31 cellular contexts compared by ENCODE assay signal in the genomic region with DNA sequence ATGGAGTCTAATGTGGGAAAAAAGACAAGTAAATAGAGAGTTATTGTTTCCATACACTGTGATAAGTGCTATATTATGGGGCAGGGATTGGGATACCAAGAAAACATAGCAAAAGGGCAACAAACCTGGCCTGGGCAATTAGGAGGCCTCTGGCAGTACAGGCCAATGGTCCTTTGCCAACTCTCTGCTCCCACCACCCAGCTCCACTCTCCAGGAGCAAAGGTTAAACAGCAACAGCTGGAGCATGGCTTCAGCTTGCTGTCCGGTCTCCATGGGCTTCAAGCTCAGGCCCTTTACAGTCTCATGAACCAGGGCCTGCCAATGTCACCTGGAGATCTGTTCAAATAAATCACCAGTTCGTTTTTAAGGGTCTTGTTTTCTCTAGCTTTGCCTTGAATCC. TPM values are rescaled to one million over a fixed set of nuclear protein-coding genes. Genes with fewer than 3 reads are reported as not detected.
"Had no signal": no experiment of that assay in that cellular context is flagged by ENCODE, and none has a peak within 500 bp of the region (broad histone marks: within the 10 kb centered on the region; RNA-seq: fewer than 3 reads in every experiment).

No MANE protein-coding gene starts in this region.

- H3K27me3 ChIP-seq: MG63 had no signal

- ATAC-seq: activated naive CD4-positive, alpha-beta T cell treated with anti-CD3 and anti-CD28 coated beads, Interleukin-2, amount 50 U/mL, for 72 hours; activated naive CD8-positive, alpha-beta T cell treated with anti-CD3 and anti-CD28 coated beads, Interleukin-2, amount 50 U/mL, for 24 hours; activated T-cell treated with anti-CD3 and anti-CD28 coated beads, Interleukin-2, amount 50 U/mL, for 4 hours; Right ventricle myocardium inferior; SK-N-SH treated with all-trans-retinoic acid at 6 μM for 48 hours; T-cell; T-helper 17 cell had no signal

- H3K4me3 ChIP-seq: MG63 had no signal

- H3K27ac ChIP-seq: RWPE1, VCaP had no signal

- H3K36me3 ChIP-seq: MG63 had no signal

- DNase-seq: activated B cell treated with CpG ODN at 0.5 μM for 24 hours; activated CD4-positive, alpha-beta memory T cell treated with anti-CD3 and anti-CD28 coated beads for 36 hours; activated CD4-positive, alpha-beta T cell treated with anti-CD3 and anti-CD28 coated beads for 4 hours; activated CD4-positive, alpha-beta T cell treated with anti-CD3 and anti-CD28 coated beads, Interleukin-2, amount 50 U/mL, for 1 hour; activated CD4-positive, CD25-positive, alpha-beta regulatory T cell treated with anti-CD3 and anti-CD28 coated beads, Interleukin-2, amount 50 U/mL, for 72 hours; activated CD8-positive, alpha-beta memory T cell treated with anti-CD3 and anti-CD28 coated beads, Interleukin-2, amount 50 U/mL, for 4 hours; activated gamma-delta T cell treated with Interleukin-2 at 50 U/mL for 16 hours; activated naive CD4-positive, alpha-beta T cell treated with anti-CD3 and anti-CD28 coated beads for 36 hours; activated naive CD8-positive, alpha-beta T cell treated with anti-CD3 and anti-CD28 coated beads, Interleukin-2, amount 50 U/mL, for 24 hours; activated T-cell treated with anti-CD3 and anti-CD28 coated beads for 4 hours; activated T-cell treated with anti-CD3 and anti-CD28 coated beads, Interleukin-2, amount 50 U/mL, for 4 hours; anterior cingulate cortex; Karpas-422; KBM-7; MG63; NCI-H1092; NCI-H1436 treated with DMSO at 0.1 percent for 48 hours; NCI-H1694 treated with DMSO at 0.1 percent for 48 hours; NCI-H2029; NCI-H345; NCI-H524 treated with DMSO at 0.1 percent for 48 hours; SIG-M5; T-cell; T-helper 17 cell; T-helper 9 cell had no signal

RNA-seq across cellular contexts. Expression of gene ARHGAP29, which starts 37.2 kb away (rescaled TPM):
- total RNA-seq: activated B cell treated with CpG ODN at 0.5 μM for 24 hours; activated T-helper 1 cell treated with anti-CD3 and anti-CD28 coated beads, Interleukin-12 subunit alpha, Interleukin-12 subunit beta, Interleukin-2, Interleukin-4 antibody, amounts not matched to agents 30 ng/mL and 10 ng/mL and 1 ng/mL, durations not matched to agents 14 hours and 24 hours and 36 hours had no signal
